In genomic region chr13:67735651-67736050, GRCh38 we compare ENCODE assay signal across 27 cellular contexts.
DNase-seq lines count a peak whose midpoint lies in the region; ATAC-seq, FAIRE-seq and TF ChIP-seq lines count a peak whose summit lies in the region.
"Had no signal": no experiment of that assay in that cellular context is flagged by ENCODE, and none has a peak within 500 bp of the region (broad histone marks: within the 10 kb centered on the region; RNA-seq: fewer than 3 reads in every experiment).

No MANE protein-coding gene starts in this region.

- no peak overlapping the region for H3K4me3 ChIP-seq in HUES6 (ENCODE audit: low read depth, low read length)
- H3K4me3 ChIP-seq in H1 (ENCODE audit: extremely low read depth in 1 of 4, insufficient read depth in 2 of 4, low read depth in 3 of 4, low read length in 4 of 4): no peak overlapping the region; a peak in 1 of 8 replicates
- no peak overlapping the region for H3K4me3 ChIP-seq in mesendoderm (ENCODE audit: low read length)
- no peak overlapping the region for H3K4me3 ChIP-seq in Peyer's patch
- H3K4me3 ChIP-seq: A549; BLaER1 treated with 17β-estradiol and CSF1 and Interleukin-3, amounts not matched to agents 10 nM and 100 nM; HAP-1; K562 had no signal

- H3K18ac ChIP-seq in H1 (ENCODE audit: extremely low read depth, low read length) (no peak overlapping the region), mesendoderm (ENCODE audit: low read length) (peak overlapping the region; percentile 39)

- H3K27ac ChIP-seq in HUES6 (ENCODE audit: low read depth, low read length) (peak overlapping the region; percentile 84), H1 (ENCODE audit: low read depth, low read length) (no peak overlapping the region), mesendoderm (ENCODE audit: low read depth, low read length) (no peak overlapping the region), Peyer's patch (no peak overlapping the region)
- H3K27ac ChIP-seq: A549; BLaER1 treated with 17β-estradiol and CSF1 and Interleukin-3, amounts not matched to agents 10 nM and 100 nM; HL-60 had no signal

- H3K79me1 ChIP-seq in H1 (ENCODE audit: low read depth, low read length): no peaks in the 10 kb centered on the region
- H3K79me1 ChIP-seq in mesendoderm (ENCODE audit: low read length): no peaks in the 10 kb centered on the region

- no peak overlapping the region for H2AFZ ChIP-seq in H1 (ENCODE audit: low read length)

- DNase-seq in H1 (ENCODE audit: low read depth in 1 of 2, low spot score in 2 of 2): no peak
- no peak for DNase-seq in mesendoderm
- peak; percentile 75 for DNase-seq in renal cortical epithelial cell (ENCODE audit: low read depth)
- no peak for DNase-seq in stimulated activated CD4-positive, alpha-beta T cell treated with anti-CD3 and anti-CD28 coated beads, Interleukin-4, amount 100 ng/mL, for 24 hours
- DNase-seq in Peyer's patch: no peak
- DNase-seq in HK-2 (ENCODE audit: unreplicated experiment): no peak
- DNase-seq: AML-193; Caco-2; CD8-positive, alpha-beta T cell; DMS79 treated with DMSO at 0.1 percent for 48 hours; GF-D8; Kasumi-1; NCI-H1092 treated with DMSO at 0.1 percent for 48 hours; NCI-H1436 treated with DMSO at 0.1 percent for 48 hours; NCI-H1930; NCI-H2107; NCI-H524; NCI-H774; SK-N-SH had no signal

- peaks cover 31% of the 10 kb centered on the region for H3K4me1 ChIP-seq in HUES6 (ENCODE audit: control insufficient read depth, insufficient read depth, low read length)
- H3K4me1 ChIP-seq in H1 (replicated peaks in 1 of 4; ENCODE audit: control insufficient read depth in 3 of 4, insufficient read depth in 4 of 4, low read length in 3 of 4): peaks cover 0 to 9% (median 4%) of the 10 kb centered on the region in 4 experiments; a peak in 5 of 7 replicates
- H3K4me1 ChIP-seq in mesendoderm (ENCODE audit: control insufficient read depth, low read depth, low read length): peaks cover 4% of the 10 kb centered on the region
- H3K4me1 ChIP-seq in Peyer's patch: no peaks in the 10 kb centered on the region
- H3K4me1 ChIP-seq: Caco-2 had no signal

- no peak overlapping the region for H4K5ac ChIP-seq in H1 (ENCODE audit: insufficient read length, low read depth, low read length)
- no peak overlapping the region for H4K5ac ChIP-seq in mesendoderm (ENCODE audit: low read length)

- ATAC-seq in GM18519 (IDR thresholded peaks at IDR 0.05; ENCODE audit: low FRiP score, unreplicated experiment): no peak
- ATAC-seq: A549; CD8-positive, alpha-beta T cell; K562 had no signal

- H2BK20ac ChIP-seq in H1 (ENCODE audit: low read length): peak overlapping the region; percentile 51; the same call in 1 of the 2 replicates

- H3K36me3 ChIP-seq in HUES6 (ENCODE audit: control insufficient read depth, insufficient read depth, low read length) (no peaks in the 10 kb centered on the region), H1 (ENCODE audit: control insufficient read depth in 2 of 4, insufficient read depth in 4 of 4, low read length in 3 of 4) (no peaks in the 10 kb centered on the region), mesendoderm (ENCODE audit: control insufficient read depth, insufficient read depth, low read length) (no peaks in the 10 kb centered on the region), Peyer's patch (no peaks in the 10 kb centered on the region)
- H3K36me3 ChIP-seq: BLaER1 treated with 17β-estradiol and CSF1 and Interleukin-3, amounts not matched to agents 10 nM and 100 nM; HAP-1 had no signal

- no peaks in the 10 kb centered on the region for H3K79me2 ChIP-seq in H1 (ENCODE audit: control insufficient read depth in 1 of 2, insufficient read depth in 2 of 2, low read length in 2 of 2)
- H3K79me2 ChIP-seq in mesendoderm (ENCODE audit: control insufficient read depth, insufficient read depth, low read length): no peaks in the 10 kb centered on the region

- no peaks in the 10 kb centered on the region for H3K23me2 ChIP-seq in H1 (ENCODE audit: low read depth, low read length)

- no peak overlapping the region for H3K23ac ChIP-seq in H1 (ENCODE audit: insufficient read length)
- H3K23ac ChIP-seq in mesendoderm (ENCODE audit: low read length): no peak overlapping the region

- no peak overlapping the region for H3K56ac ChIP-seq in H1 (replicated peaks; ENCODE audit: insufficient read length, low read depth, low read length)
- no peak overlapping the region for H3K56ac ChIP-seq in mesendoderm (ENCODE audit: low read length)

- TF ChIP-seq POLR2A in H1 (IDR thresholded peaks at IDR 0.05; ENCODE audit: control extremely low read depth in 1 of 2, low read depth in 2 of 2, low read length in 2 of 2): no peak
- TF ChIP-seq POLR2A in Peyer's patch (IDR thresholded peaks at IDR 0.05): no peak

- no peak overlapping the region for H2BK12ac ChIP-seq in H1 (ENCODE audit: low read depth, low read length)

- no peaks in the 10 kb centered on the region for H3K9me3 ChIP-seq in HUES6 (ENCODE audit: control insufficient read depth, insufficient read depth, low read depth, low read length)
- no peaks in the 10 kb centered on the region for H3K9me3 ChIP-seq in H1 (ENCODE audit: insufficient read depth in 2 of 2, low read depth in 1 of 2, low read length in 1 of 2)
- H3K9me3 ChIP-seq in Peyer's patch: no peaks in the 10 kb centered on the region
- H3K9me3 ChIP-seq: A549; BLaER1 treated with 17β-estradiol and CSF1 and Interleukin-3, amounts not matched to agents 10 nM and 100 nM; Caco-2; HAP-1; SK-N-SH had no signal

- H3K27me3 ChIP-seq in HUES6 (ENCODE audit: control insufficient read depth, insufficient read depth, low read length) (no peaks in the 10 kb centered on the region), H1 (replicated peaks in 1 of 4; ENCODE audit: control insufficient read depth in 3 of 4, extremely low read depth in 1 of 4, insufficient read depth in 3 of 4, low read length in 3 of 4) (no peaks in the 10 kb centered on the region), mesendoderm (ENCODE audit: insufficient read depth, low read length, poor library complexity) (no peaks in the 10 kb centered on the region), Peyer's patch (no peaks in the 10 kb centered on the region)
- H3K27me3 ChIP-seq: BLaER1 treated with 17β-estradiol and CSF1 and Interleukin-3, amounts not matched to agents 10 nM and 100 nM had no signal

- H3K4me2 ChIP-seq in H1 (ENCODE audit: insufficient read depth in 1 of 2, low read depth in 2 of 2, low read length in 2 of 2) (no peak overlapping the region), mesendoderm (ENCODE audit: low read length) (no peak overlapping the region)
- H3K4me2 ChIP-seq: A549; BLaER1 treated with 17β-estradiol and CSF1 and Interleukin-3, amounts not matched to agents 10 nM and 100 nM had no signal

- TF ChIP-seq CTCF in H1 (IDR thresholded peaks at IDR 0.05; ENCODE audit: control extremely low read depth in 1 of 3, insufficient read depth in 1 of 3, low read depth in 1 of 3, low read length in 3 of 3) (no peak), Peyer's patch (IDR thresholded peaks at IDR 0.05) (no peak)

- no peak for TF ChIP-seq EP300 in H1 (IDR thresholded peaks at IDR 0.05; ENCODE audit: borderline replicate concordance in 1 of 2, low read depth in 2 of 2, low read length in 2 of 2)

- H2BK5ac ChIP-seq in H1 (ENCODE audit: low read depth, low read length): no peak overlapping the region
- no peak overlapping the region for H2BK5ac ChIP-seq in mesendoderm (ENCODE audit: low read length)

- H3K4ac ChIP-seq in H1 (replicated peaks; ENCODE audit: insufficient read length, low read depth, low read length) (no peak overlapping the region), mesendoderm (ENCODE audit: low read depth, low read length) (peak overlapping the region; percentile 4)

- H4K91ac ChIP-seq in H1 (replicated peaks; ENCODE audit: insufficient read length, low read length): no peak overlapping the region

- no peak overlapping the region for H4K8ac ChIP-seq in H1 (ENCODE audit: extremely low read depth, insufficient read depth, low read length)
- H4K8ac ChIP-seq in mesendoderm (ENCODE audit: low read depth, low read length): no peak overlapping the region

- H2BK15ac ChIP-seq in H1 (ENCODE audit: low read length) (no peak overlapping the region), mesendoderm (replicated peaks; ENCODE audit: low read depth) (peak overlapping the region; percentile 96)

- H3K9ac ChIP-seq in HUES6 (ENCODE audit: low read length): no peak overlapping the region
- no peak overlapping the region for H3K9ac ChIP-seq in H1 (replicated peaks in 1 of 4; ENCODE audit: extremely low read depth in 1 of 4, low read depth in 3 of 4, low read length in 3 of 4)
- no peak overlapping the region for H3K9ac ChIP-seq in mesendoderm (ENCODE audit: low read length)
- H3K9ac ChIP-seq: BLaER1 treated with 17β-estradiol and CSF1 and Interleukin-3, amounts not matched to agents 10 nM and 100 nM; SK-N-SH had no signal

- H4K20me1 ChIP-seq in H1 (replicated peaks in 1 of 2; ENCODE audit: control insufficient read depth in 1 of 2, insufficient read depth in 2 of 2, low read length in 2 of 2): no peaks in the 10 kb centered on the region
- H4K20me1 ChIP-seq: BLaER1 treated with 17β-estradiol and CSF1 and Interleukin-3, amounts not matched to agents 10 nM and 100 nM had no signal

- POLR2A ChIA-PET in H1 (lab: Charles Lee; ENCODE audit: partially characterized antibody): no interaction called here

- no peak overlapping the region for H2AK5ac ChIP-seq in H1 (ENCODE audit: low read depth, low read length)
- no peak overlapping the region for H2AK5ac ChIP-seq in mesendoderm (ENCODE audit: low read length)

- H3K14ac ChIP-seq in H1 (ENCODE audit: insufficient read length): no peak overlapping the region

- FAIRE-seq in H1 (lab: Jason Lieb, UNC): no peak
- FAIRE-seq: A549, GM12891, K562 had no signal

- H2BK120ac ChIP-seq in H1 (replicated peaks; ENCODE audit: low read depth, low read length): no peak overlapping the region
- no peak overlapping the region for H2BK120ac ChIP-seq in mesendoderm (ENCODE audit: low read depth, low read length)

- WGBS in H1 (ENCODE audit: extremely low coverage in 1 of 2, insufficient coverage in 1 of 2, insufficient read length in 1 of 2, insufficient replicate concordance in 2 of 2, low coverage in 1 of 2, low lambda C conversion rate in 2 of 2, missing lambda C conversion rate in 1 of 2), 2 experiments: 97% methylated on average over 1 of the region's 1 CpG; no CpG with 5 or more reads in 1 of the 2 experiments
- no CpG with 5 or more reads among the region's 1 CpG for WGBS in mesendoderm (ENCODE audit: extremely low coverage, insufficient coverage, low lambda C conversion rate)

- no peak for TF ChIP-seq RAD21 in H1 (IDR thresholded peaks at IDR 0.05 in 1 of 2, conservative IDR thresholded peaks at IDR 0.05 in 1 of 2; ENCODE audit: low read depth in 2 of 2, low read length in 2 of 2)

- CTCF ChIA-PET in H1 (lab: Charles Lee; ENCODE audit: partially characterized antibody): interaction anchor here (1.0 kb wide), 1 partner anchor 18 kb away, joined by 3 read pairs; no protein-coding TSS in a partner anchor

TF ChIP-seq in H1, 55 proteins besides CTCF, POLR2A, EP300 and RAD21 (continues in another document):
- TF ChIP-seq TAF1 (IDR thresholded peaks at IDR 0.05; ENCODE audit: low read depth, low read length) (no peak), HDAC2 (IDR thresholded peaks at IDR 0.05; ENCODE audit: borderline replicate concordance in 1 of 2, low read depth in 2 of 2, low read length in 2 of 2) (no peak), RFX5 (IDR thresholded peaks at IDR 0.05; ENCODE audit: borderline replicate concordance, low read depth, low read length) (no peak), HDAC6 (IDR thresholded peaks at IDR 0.05; ENCODE audit: low read depth, low read length) (no peak), PHF8 (conservative IDR thresholded peaks at IDR 0.05; ENCODE audit: low read depth, low read length) (no peak)
